ENCODE assay signal across 9 cellular contexts in the genomic region with DNA sequence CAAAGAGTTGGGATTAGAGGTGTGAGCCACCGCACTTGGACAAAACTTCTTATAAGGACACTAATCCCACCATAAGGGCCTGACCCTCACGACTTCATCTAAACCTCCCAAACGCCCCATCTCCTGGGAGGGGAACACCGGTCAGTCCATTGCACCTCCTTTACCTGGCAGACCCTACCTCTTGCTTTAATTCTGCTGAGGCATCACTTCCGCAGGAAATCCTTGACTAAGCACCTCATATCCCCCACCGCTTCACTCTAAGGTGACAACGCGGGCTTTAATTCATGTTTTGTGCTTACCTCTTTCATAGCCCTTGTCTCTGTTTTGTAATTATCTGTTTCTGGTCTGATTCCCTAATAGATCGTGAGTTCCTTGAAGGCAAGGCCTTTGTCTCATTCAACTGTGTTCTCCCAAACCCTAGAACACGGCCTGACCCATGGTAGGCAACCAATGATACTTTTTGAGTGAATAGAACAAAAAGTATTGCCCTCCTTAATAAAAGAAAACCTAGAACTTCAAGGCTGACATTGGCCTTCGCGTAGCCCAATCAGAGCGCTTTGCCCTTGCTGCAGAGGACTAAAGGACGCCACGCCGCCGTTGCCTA. TPM values are rescaled to one million over a fixed set of nuclear protein-coding genes. Genes with fewer than 3 reads are reported as not detected.
DNase-seq lines count a peak whose midpoint lies in the region; ATAC-seq, FAIRE-seq and TF ChIP-seq lines count a peak whose summit lies in the region.
"Had no signal": no experiment of that assay in that cellular context is flagged by ENCODE, and none has a peak within 500 bp of the region (broad histone marks: within the 10 kb centered on the region; RNA-seq: fewer than 3 reads in every experiment).

No MANE protein-coding gene starts in this region.

- CTCF ChIA-PET in Calu3 (lab: Charles Lee): interaction anchor here (1.0 to 1.3 kb wide), 2 partner anchors 17 to 46 kb away, joined by 5 read pairs; no protein-coding TSS in a partner anchor

- peak overlapping the region; percentile 20 for H3K27ac Mint-ChIP-seq in Calu3 (ENCODE audit: unreplicated experiment)
- peak overlapping the region; percentile 80 to 89 for H3K27ac Mint-ChIP-seq in effector memory CD8-positive, alpha-beta T cell
- peak overlapping the region; percentile 14 for H3K27ac Mint-ChIP-seq in progenitor cell of endocrine pancreas

- no peaks in the 10 kb centered on the region for H4K20me1 ChIP-seq in OCI-LY3 (ENCODE audit: insufficient read depth, low read length)

- intact Hi-C loops in Calu3 (cut with micrococcal nuclease; ENCODE audit: unreplicated experiment): no loop called here

- H3K36me3 ChIP-seq in OCI-LY3 (replicated peaks; ENCODE audit: low read depth, low read length): no peaks in the 10 kb centered on the region

- H3K36me3 Mint-ChIP-seq in Calu3 (ENCODE audit: insufficient read depth, unreplicated experiment) (peaks cover 20% of the 10 kb centered on the region), progenitor cell of endocrine pancreas (ENCODE audit: insufficient read depth) (no peaks in the 10 kb centered on the region)
- peaks cover 6% of the 10 kb centered on the region for H3K36me3 Mint-ChIP-seq in effector memory CD8-positive, alpha-beta T cell (ENCODE audit: insufficient read depth)

- H3K4me2 ChIP-seq in OCI-LY3 (ENCODE audit: low read length): peak overlapping the region; percentile 67

- ATAC-seq in effector memory CD8-positive, alpha-beta T cell (replicated peaks): no peak

- DNase-seq in Calu3 (no peak), progenitor cell of endocrine pancreas (ENCODE audit: low spot score, unreplicated experiment) (no peak), GM19239 (ENCODE audit: insufficient read length, low spot score) (no peak), NCI-H1417 treated with DMSO at 0.1 percent for 48 hours (lab: John Stamatoyannopoulos, UW) (no peak)
- DNase-seq in effector memory CD8-positive, alpha-beta T cell: no peak
- no peak for DNase-seq in NK-92 treated with Interleukin-12 subunit alpha and Interleukin-12 subunit beta, amount 100 ng/mL, for 24 hours (lab: John Stamatoyannopoulos, UW)
- DNase-seq in activated CD8-positive, alpha-beta memory T cell treated with anti-CD3 and anti-CD28 coated beads, Interleukin-2, amount 50 U/mL, for 4 hours: no peak

- H3K9me3 Mint-ChIP-seq in Calu3 (ENCODE audit: low read depth, unreplicated experiment) (no peaks in the 10 kb centered on the region), progenitor cell of endocrine pancreas (ENCODE audit: low read depth) (no peaks in the 10 kb centered on the region)
- H3K9me3 Mint-ChIP-seq in effector memory CD8-positive, alpha-beta T cell: no peaks in the 10 kb centered on the region

- no peak overlapping the region for H3K9ac ChIP-seq in OCI-LY3 (ENCODE audit: low read length)

- FAIRE-seq in GM19239 (lab: Jason Lieb, UNC): no peak

- H3K4me1 Mint-ChIP-seq in Calu3 (ENCODE audit: low read depth, unreplicated experiment) (peaks cover 6% of the 10 kb centered on the region), progenitor cell of endocrine pancreas (ENCODE audit: low read depth) (peaks cover 11% of the 10 kb centered on the region)
- peaks cover 18 to 33% of the 10 kb centered on the region in 2 donors for H3K4me1 Mint-ChIP-seq in effector memory CD8-positive, alpha-beta T cell (ENCODE audit: low read depth in 2 of 2)

- peak overlapping the region; percentile 95 for H3K4me3 ChIP-seq in OCI-LY3 (ENCODE audit: low read length)

- H3K4me3 Mint-ChIP-seq in Calu3 (ENCODE audit: low read depth, unreplicated experiment): peak overlapping the region; percentile 80
- H3K4me3 Mint-ChIP-seq in effector memory CD8-positive, alpha-beta T cell: peak overlapping the region; percentile 85 to 86
- H3K4me3 Mint-ChIP-seq in progenitor cell of endocrine pancreas (ENCODE audit: low read depth): peak overlapping the region; percentile 85

- peaks cover 24% of the 10 kb centered on the region for H3K27me3 ChIP-seq in OCI-LY3 (ENCODE audit: low read depth, low read length)
- H3K27me3 ChIP-seq: body of pancreas had no signal

- peak overlapping the region; percentile 63; the same call in 1 of the 2 replicates for H2AFZ ChIP-seq in OCI-LY3 (ENCODE audit: low read depth, low read length)

- H3K79me2 ChIP-seq in OCI-LY3 (ENCODE audit: low read length): peaks cover 11% of the 10 kb centered on the region

- TF ChIP-seq CTCF in Calu3 (IDR thresholded peaks at IDR 0.05; ENCODE audit: unreplicated experiment) (no peak), OCI-LY3 (IDR thresholded peaks at IDR 0.05; ENCODE audit: low read depth, low read length) (no peak), progenitor cell of endocrine pancreas (IDR thresholded peaks at IDR 0.05; ENCODE audit: unreplicated experiment) (no peak)

- no TSS peak for BruUV-seq in Calu3 (replicated peaks; lab: Mats Ljungman, UMichigan)

- H3K9me3 ChIP-seq in OCI-LY3 (ENCODE audit: insufficient read depth, low read length): no peaks in the 10 kb centered on the region
- H3K9me3 ChIP-seq: body of pancreas had no signal

- H3K4me1 ChIP-seq in OCI-LY3 (ENCODE audit: low read length): peaks cover 12% of the 10 kb centered on the region; the same call in 1 of the 2 replicates

- no peak overlapping the region for H3K27ac ChIP-seq in OCI-LY3 (ENCODE audit: low read length)

- H3K27me3 Mint-ChIP-seq in Calu3 (ENCODE audit: unreplicated experiment) (peaks cover 44% of the 10 kb centered on the region), progenitor cell of endocrine pancreas (peaks cover 27% of the 10 kb centered on the region)
- peaks cover 24 to 28% of the 10 kb centered on the region in 2 donors for H3K27me3 Mint-ChIP-seq in effector memory CD8-positive, alpha-beta T cell

RNA-seq across cellular contexts. Expression of a gene that starts 0.5 kb away (rescaled TPM):
- total RNA-seq in Calu3 (2022) (17.7 and 19.4 TPM in 2 replicates), progenitor cell of endocrine pancreas (19.5 and 22.8 TPM in 2 replicates)

RNA-seq across cellular contexts. Expression of a gene that starts 36.0 kb away (rescaled TPM):
- total RNA-seq in Calu3 (2022) (27.2 and 28.8 TPM in 2 replicates), progenitor cell of endocrine pancreas (49.4 and 50.8 TPM in 2 replicates)

Comparison
In these comparisons a context has a peak if more than half of its experiments do, and no peak if none do; other contexts are left out.
1. H3K27ac Mint-ChIP-seq: peak in every context shown above with its lines; median percentile 84 in effector memory CD8-positive, alpha-beta T cell; 20 in Calu3; 14 in progenitor cell of endocrine pancreas.